Comparison of ENCODE assay signal across 14 cellular contexts in genomic region chr5:35861718-35862117, GRCh38. TPM values are rescaled to one million over a fixed set of nuclear protein-coding genes. Genes with fewer than 3 reads are reported as not detected.
DNase-seq lines count a peak whose midpoint lies in the region; ATAC-seq and TF ChIP-seq lines count a peak whose summit lies in the region.
"Had no signal": no experiment of that assay in that cellular context is flagged by ENCODE, and none has a peak within 500 bp of the region (broad histone marks: within the 10 kb centered on the region; RNA-seq: fewer than 3 reads in every experiment).

No MANE protein-coding gene starts in this region.

- CTCF ChIA-PET in activated CD4-positive, alpha-beta T cell treated with anti-CD3 and anti-CD28 coated beads, Interleukin-2, amount 10 ng/mL, durations not matched to agents 7 days and 5 days (lab: Charles Lee) = interaction anchor here (1.4 to 2.3 kb wide), 4 partner anchors 11 to 245 kb away, joined by 4 to 10 read pairs (median 4); partner anchors contain the start of gene SPEF2
- CTCF ChIA-PET in naive thymus-derived CD4-positive, alpha-beta T cell (lab: Charles Lee) = interaction anchor here (7.1 kb wide), 1 partner anchor 82 kb away, joined by 61 read pairs; no protein-coding TSS in a partner anchor

- peak overlapping the region; percentile 80 for H3K4me3 ChIP-seq in naive thymus-derived CD4-positive, alpha-beta T cell (ENCODE audit: low read length)
- H3K4me3 ChIP-seq in body of pancreas = no peak overlapping the region
- H3K4me3 ChIP-seq: thoracic aorta had no signal

- H3K27me3 Mint-ChIP-seq in activated CD4-positive, alpha-beta T cell treated with anti-CD3 and anti-CD28 coated beads, Interleukin-2, amount 10 ng/mL, durations not matched to agents 7 days and 5 days = no peaks in the 10 kb centered on the region
- peaks cover 2% of the 10 kb centered on the region; the same call in 1 of the 2 replicates for H3K27me3 Mint-ChIP-seq in HFFc6 (ENCODE audit: insufficient read depth)
- no peaks in the 10 kb centered on the region for H3K27me3 Mint-ChIP-seq in activated naive CD8-positive, alpha-beta T cell treated with anti-CD3 and anti-CD28 coated beads for 36 hours
- no peaks in the 10 kb centered on the region for H3K27me3 Mint-ChIP-seq in naive thymus-derived CD4-positive, alpha-beta T cell

- peaks cover 47 to 72% (median 58%) of the 10 kb centered on the region in 3 experiments for H3K36me3 ChIP-seq in naive thymus-derived CD4-positive, alpha-beta T cell (ENCODE audit: control insufficient read depth in 2 of 3, insufficient read depth in 3 of 3, low read length in 3 of 3)
- H3K36me3 ChIP-seq in body of pancreas (replicated peaks in 1 of 2; ENCODE audit: insufficient read depth in 1 of 2, low read depth in 2 of 2) = no peaks in the 10 kb centered on the region
- H3K36me3 ChIP-seq: thoracic aorta had no signal

- intact Hi-C loops in naive thymus-derived CD4-positive, alpha-beta T cell (cut with micrococcal nuclease) = no loop called here
- intact Hi-C loops in body of pancreas (cut with DNase I) = no loop called here

- no peaks in the 10 kb centered on the region for H3K27me3 ChIP-seq in naive thymus-derived CD4-positive, alpha-beta T cell (ENCODE audit: control insufficient read depth in 2 of 2, insufficient read depth in 2 of 2, low read length in 2 of 2)
- H3K27me3 ChIP-seq in body of pancreas = no peaks in the 10 kb centered on the region

- peaks cover 92% of the 10 kb centered on the region for H3K36me3 Mint-ChIP-seq in activated CD4-positive, alpha-beta T cell treated with anti-CD3 and anti-CD28 coated beads, Interleukin-2, amount 10 ng/mL, durations not matched to agents 7 days and 5 days (ENCODE audit: low read depth)
- H3K36me3 Mint-ChIP-seq in HFFc6 (ENCODE audit: low read depth) = peaks cover 59% of the 10 kb centered on the region
- H3K36me3 Mint-ChIP-seq in activated naive CD8-positive, alpha-beta T cell treated with anti-CD3 and anti-CD28 coated beads for 36 hours = peaks cover 87% of the 10 kb centered on the region
- H3K36me3 Mint-ChIP-seq in naive thymus-derived CD4-positive, alpha-beta T cell = peaks cover 78 to 95% (median 90%) of the 10 kb centered on the region in 5 donors

- DNase-seq in activated CD4-positive, alpha-beta T cell treated with anti-CD3 and anti-CD28 coated beads, Interleukin-2, amount 10 ng/mL, durations not matched to agents 7 days and 5 days = no peak
- DNase-seq in activated CD4-positive, alpha-beta T cell treated with anti-CD3 and anti-CD28 coated beads, Interleukin-2, amount 50 U/mL, for 48 hours = no peak
- DNase-seq in HFFc6 (peak; percentile 81), body of pancreas (no peak), SK-N-DZ (ENCODE audit: low spot score) (no peak)
- no peak for DNase-seq in activated naive CD8-positive, alpha-beta T cell treated with anti-CD3 and anti-CD28 coated beads for 36 hours
- DNase-seq in naive thymus-derived CD4-positive, alpha-beta T cell = no peak
- DNase-seq: activated CD8-positive, alpha-beta memory T cell treated with anti-CD3 and anti-CD28 coated beads, Interleukin-2, amount 50 U/mL, for 4 hours; Karpas-422; NCI-H1436; NCI-H446 had no signal

- H3K4me3 Mint-ChIP-seq in activated CD4-positive, alpha-beta T cell treated with anti-CD3 and anti-CD28 coated beads, Interleukin-2, amount 10 ng/mL, durations not matched to agents 7 days and 5 days = peak overlapping the region; percentile 88
- peak overlapping the region; percentile 57 for H3K4me3 Mint-ChIP-seq in HFFc6
- H3K4me3 Mint-ChIP-seq in activated naive CD8-positive, alpha-beta T cell treated with anti-CD3 and anti-CD28 coated beads for 36 hours = peak overlapping the region; percentile 84
- peak overlapping the region; percentile 87 to 99 (median 94) for H3K4me3 Mint-ChIP-seq in naive thymus-derived CD4-positive, alpha-beta T cell

- H3K4me1 Mint-ChIP-seq in activated CD4-positive, alpha-beta T cell treated with anti-CD3 and anti-CD28 coated beads, Interleukin-2, amount 10 ng/mL, durations not matched to agents 7 days and 5 days = peaks cover 63% of the 10 kb centered on the region
- H3K4me1 Mint-ChIP-seq in HFFc6 (ENCODE audit: low read depth) = peaks cover 66% of the 10 kb centered on the region
- peaks cover 77% of the 10 kb centered on the region for H3K4me1 Mint-ChIP-seq in activated naive CD8-positive, alpha-beta T cell treated with anti-CD3 and anti-CD28 coated beads for 36 hours
- peaks cover 17 to 67% (median 66%) of the 10 kb centered on the region in 7 donors for H3K4me1 Mint-ChIP-seq in naive thymus-derived CD4-positive, alpha-beta T cell

- WGBS in body of pancreas, 2 donors = 55 to 67% methylated on average over 1 of the region's 1 CpG

- POLR2A ChIA-PET in activated CD4-positive, alpha-beta T cell treated with anti-CD3 and anti-CD28 coated beads, Interleukin-2, amount 10 ng/mL, durations not matched to agents 7 days and 5 days (lab: Charles Lee) = interaction anchor here (0.7 kb wide), 1 partner anchor 41 kb away, joined by 3 read pairs; no protein-coding TSS in a partner anchor
- POLR2A ChIA-PET in naive thymus-derived CD4-positive, alpha-beta T cell (lab: Charles Lee) = interaction anchor here (1.0 to 18.2 kb wide), 9 partner anchors 5 to 191 kb away, joined by 3 to 1069 read pairs (median 167); partner anchors contain the start of gene IL7R

- H3K27ac Mint-ChIP-seq in activated CD4-positive, alpha-beta T cell treated with anti-CD3 and anti-CD28 coated beads, Interleukin-2, amount 10 ng/mL, durations not matched to agents 7 days and 5 days = peak overlapping the region; percentile 89
- peak overlapping the region; percentile 81 for H3K27ac Mint-ChIP-seq in HFFc6
- H3K27ac Mint-ChIP-seq in activated naive CD8-positive, alpha-beta T cell treated with anti-CD3 and anti-CD28 coated beads for 36 hours = peak overlapping the region; percentile 92
- H3K27ac Mint-ChIP-seq in naive thymus-derived CD4-positive, alpha-beta T cell = peak overlapping the region; percentile 89 to 99 (median 95)

- no peak for TF ChIP-seq POLR2A in body of pancreas (IDR thresholded peaks at IDR 0.05)

- H3K9me3 Mint-ChIP-seq in activated CD4-positive, alpha-beta T cell treated with anti-CD3 and anti-CD28 coated beads, Interleukin-2, amount 10 ng/mL, durations not matched to agents 7 days and 5 days = peaks cover 10% of the 10 kb centered on the region
- no peaks in the 10 kb centered on the region; the same call in 1 of the 2 replicates for H3K9me3 Mint-ChIP-seq in HFFc6
- peaks cover 16% of the 10 kb centered on the region for H3K9me3 Mint-ChIP-seq in activated naive CD8-positive, alpha-beta T cell treated with anti-CD3 and anti-CD28 coated beads for 36 hours
- H3K9me3 Mint-ChIP-seq in naive thymus-derived CD4-positive, alpha-beta T cell = peaks cover 0 to 7% (median 2%) of the 10 kb centered on the region in 11 donors

- H3K9me3 ChIP-seq in naive thymus-derived CD4-positive, alpha-beta T cell (ENCODE audit: control insufficient read depth in 2 of 3, low read length in 3 of 3) = no peaks in the 10 kb centered on the region
- H3K9me3 ChIP-seq in body of pancreas = no peaks in the 10 kb centered on the region
- H3K9me3 ChIP-seq: thoracic aorta had no signal

- H3K27ac ChIP-seq in naive thymus-derived CD4-positive, alpha-beta T cell (ENCODE audit: low read depth, low read length) = peak overlapping the region; percentile 98
- H3K27ac ChIP-seq in body of pancreas = no peak overlapping the region
- H3K27ac ChIP-seq: HL-60, thoracic aorta had no signal

- TF ChIP-seq CTCF in HFFc6 (IDR thresholded peaks at IDR 0.05) (no peak), body of pancreas (IDR thresholded peaks at IDR 0.05) (no peak)

- H3K4me1 ChIP-seq in naive thymus-derived CD4-positive, alpha-beta T cell (ENCODE audit: control insufficient read depth in 2 of 2, insufficient read depth in 2 of 2, low read length in 2 of 2) = peaks cover 21 to 32% of the 10 kb centered on the region in 2 donors
- no peaks in the 10 kb centered on the region for H3K4me1 ChIP-seq in body of pancreas

- no peak for ATAC-seq in naive thymus-derived CD4-positive, alpha-beta T cell
- ATAC-seq in GM21737 (IDR thresholded peaks at IDR 0.05; ENCODE audit: unreplicated experiment) = no peak
- ATAC-seq in body of pancreas = no peak

RNA-seq across cellular contexts. Expression of gene IL7R, which starts 5.0 kb away (rescaled TPM):
- 100 to 1,000 TPM; 451 to 533 TPM for total RNA-seq in activated CD4-positive, alpha-beta T cell treated with anti-CD3 and anti-CD28 coated beads, Interleukin-2, amount 10 ng/mL, durations not matched to agents 7 days and 5 days
- total RNA-seq in HFFc6 (2021; fragmentation: NEBNext Ultra II Directional; extraction: Animal tissue kit (Norgen Biotek cat#: 25700)) = 10 to 100 TPM; 37.2 to 63.2 (median 45.2) TPM
- total RNA-seq in activated naive CD8-positive, alpha-beta T cell treated with anti-CD3 and anti-CD28 coated beads for 36 hours = 100 to 1,000 TPM; 112 to 117 TPM
- total RNA-seq in naive thymus-derived CD4-positive, alpha-beta T cell = 1,000 to 10,000 TPM in 2 of 5 experiments, 100 to 1,000 TPM in 3; 341 to 1,298 (median 608) TPM
- polyA plus RNA-seq in naive thymus-derived CD4-positive, alpha-beta T cell = 100 to 1,000 TPM; 690 to 965 TPM
- total RNA-seq in body of pancreas = 10 to 100 TPM; 13.5 to 27.0 TPM
- not detected in 2 replicates for polyA plus RNA-seq in SK-N-DZ (2014; cell fraction: cytosol; rRNA removed)
- polyA plus RNA-seq in SK-N-DZ (2014; cell fraction: nucleus; rRNA removed) = not detected in 2 replicates
